24 cellular contexts compared by ENCODE assay signal in genomic region chr14:52117433-52117832, GRCh38. TPM values are rescaled to one million over a fixed set of nuclear protein-coding genes. Genes with fewer than 3 reads are reported as not detected.
DNase-seq lines count a peak whose midpoint lies in the region; ATAC-seq and TF ChIP-seq lines count a peak whose summit lies in the region.
"Had no signal": no experiment of that assay in that cellular context is flagged by ENCODE, and none has a peak within 500 bp of the region (broad histone marks: within the 10 kb centered on the region; RNA-seq: fewer than 3 reads in every experiment).

No MANE protein-coding gene starts in this region.

- no peak overlapping the region for H3K14ac ChIP-seq in mesenchymal stem cell (ENCODE audit: low read length in 2 of 2)

- H2AK5ac ChIP-seq in mesenchymal stem cell (ENCODE audit: low read length, severe bottlenecking), result no peak overlapping the region

- H2BK15ac ChIP-seq in mesenchymal stem cell (ENCODE audit: low read depth, poor library complexity, severe bottlenecking), result no peak overlapping the region

- H3K9me3 ChIP-seq in mesenchymal stem cell (ENCODE audit: control insufficient read depth, low read length), result no peaks in the 10 kb centered on the region
- H3K9me3 ChIP-seq: upper lobe of left lung had no signal

- peak; percentile 63 for DNase-seq in Right ventricle myocardium inferior (ENCODE audit: missing footprints)
- DNase-seq in left cardiac atrium, result no peak
- DNase-seq in cardiac fibroblast (ENCODE audit: low read depth in 2 of 2), result peak; percentile 42 to 74
- no peak for DNase-seq in mesenchymal stem cell
- DNase-seq in germinal center (ENCODE audit: low spot score), result no peak
- no peak for DNase-seq in KBM-7
- DNase-seq: 8988T; activated CD4-positive, alpha-beta T cell treated with anti-CD3 and anti-CD28 coated beads for 1 hour; activated CD8-positive, alpha-beta memory T cell treated with anti-CD3 and anti-CD28 coated beads for 24 hours; foreskin keratinocyte; kidney glomerular epithelial cell; mesendoderm; NCI-H1694; NCI-H82; OCI-M1; SHP77; small intestine; stimulated activated CD4-positive, alpha-beta T cell treated with anti-CD3 and anti-CD28 coated beads, Interleukin-4, amount 100 ng/mL, for 4 hours; stimulated activated naive CD8-positive, alpha-beta T cell treated with anti-CD3 and anti-CD28 coated beads, Interleukin-15, amount 100 ng/mL, for 72 hours had no signal

- no peak overlapping the region for H3K9ac ChIP-seq in mesenchymal stem cell (ENCODE audit: low read length)

- H4K8ac ChIP-seq in mesenchymal stem cell (ENCODE audit: low read length), result peak overlapping the region; percentile 69

- H3K18ac ChIP-seq in mesenchymal stem cell (ENCODE audit: low read depth in 1 of 2, low read length in 2 of 2), result no peak overlapping the region

- no peaks in the 10 kb centered on the region for H3K79me1 ChIP-seq in mesenchymal stem cell (replicated peaks; ENCODE audit: low read length, poor library complexity, severe bottlenecking)

- no peak for TF ChIP-seq CTCF in cardiac fibroblast (IDR thresholded peaks at IDR 0.05; ENCODE audit: low read depth, low read length)

- H3K4me3 ChIP-seq in cardiac fibroblast (replicated peaks in 1 of 2; ENCODE audit: low read depth in 2 of 2, low read length in 2 of 2) (no peak overlapping the region), mesenchymal stem cell (ENCODE audit: insufficient read depth in 1 of 2, low read depth in 1 of 2, low read length in 2 of 2) (no peak overlapping the region)
- H3K4me3 ChIP-seq: K562, upper lobe of left lung had no signal

- no peaks in the 10 kb centered on the region for H3K36me3 ChIP-seq in mesenchymal stem cell (ENCODE audit: control insufficient read depth in 1 of 2, insufficient read depth in 2 of 2, low read depth in 1 of 2, low read length in 2 of 2)
- H3K36me3 ChIP-seq: upper lobe of left lung had no signal

- WGBS in mesenchymal stem cell, result 74% methylated on average over 12 of the region's 12 CpGs

- H3K4ac ChIP-seq in mesenchymal stem cell (ENCODE audit: low read depth in 1 of 2, low read length in 2 of 2), result no peak overlapping the region

- H3K4me1 ChIP-seq in mesenchymal stem cell (ENCODE audit: control insufficient read depth, insufficient read depth, low read depth, low read length), result peaks cover 2% of the 10 kb centered on the region
- H3K4me1 ChIP-seq: foreskin keratinocyte, upper lobe of left lung had no signal

- intact Hi-C loops in Right ventricle myocardium inferior (cut with DNase I), result no loop called here
- intact Hi-C loops in left cardiac atrium (cut with DNase I), result loop anchor here in 1 of 2 donors (5.0 kb wide), 1 partner anchor 35 kb away; no protein-coding TSS in a partner anchor

- no peak overlapping the region for H3K4me2 ChIP-seq in mesenchymal stem cell (ENCODE audit: low read length, poor library complexity, severe bottlenecking)

- H2BK5ac ChIP-seq in mesenchymal stem cell (ENCODE audit: low read depth, low read length, poor library complexity, severe bottlenecking), result no peak overlapping the region

- no peak overlapping the region for H4K91ac ChIP-seq in mesenchymal stem cell (ENCODE audit: low read length)

- in situ Hi-C loops in KBM-7 (cut with MboI; ENCODE audit: low pct_unique_long_range_greater_than_20kb, low sequenced_read_pairs), result no loop called here

- H3K23ac ChIP-seq in mesenchymal stem cell (ENCODE audit: low read length in 2 of 2), result no peak overlapping the region

- H2AFZ ChIP-seq in mesenchymal stem cell (ENCODE audit: low read depth, low read length), result no peak overlapping the region

- H2BK120ac ChIP-seq in mesenchymal stem cell (ENCODE audit: low read depth, low read length), result peak overlapping the region; percentile 39

- peak overlapping the region in 1 of 2 experiments; percentile 49 for H2BK12ac ChIP-seq in mesenchymal stem cell (ENCODE audit: low read length in 2 of 2)

- H3K27me3 ChIP-seq in mesenchymal stem cell (ENCODE audit: control insufficient read depth in 1 of 2, insufficient read depth in 1 of 2, low read length in 2 of 2), result no peaks in the 10 kb centered on the region
- H3K27me3 ChIP-seq: foreskin keratinocyte, upper lobe of left lung had no signal

- no peak for ATAC-seq in Right ventricle myocardium inferior
- ATAC-seq in left cardiac atrium, result no peak
- ATAC-seq in GM18867 (IDR thresholded peaks at IDR 0.05; ENCODE audit: unreplicated experiment), result no peak
- ATAC-seq: foreskin keratinocyte; K562; natural killer cell treated with Interleukin-12 subunit alpha and Interleukin-12 subunit beta and Interleukin-15 and Interleukin-18, amount 100 ng/mL, for 72 hours; stimulated activated naive CD8-positive, alpha-beta T cell treated with anti-CD3 and anti-CD28 coated beads, Interleukin-15, amount 100 ng/mL, for 72 hours had no signal

- no peak overlapping the region for H3K27ac ChIP-seq in mesenchymal stem cell (ENCODE audit: low read length, poor library complexity, severe bottlenecking)
- peak overlapping the region; percentile 58 for H3K27ac ChIP-seq in temporal lobe (ENCODE audit: low read depth, low read length)
- H3K27ac ChIP-seq: foreskin keratinocyte had no signal

RNA-seq across cellular contexts. Expression of gene NID2, which starts 48.6 kb away (rescaled TPM):
- total RNA-seq in Right ventricle myocardium inferior (41.8 TPM), left cardiac atrium (10 to 100 TPM; 29.4 to 42.1 TPM), temporal lobe (11.8 TPM)
- 213 TPM for polyA plus RNA-seq in mesenchymal stem cell (2013, experiment 1 of 2)
- 208 TPM for polyA plus RNA-seq in mesenchymal stem cell (2013, experiment 2 of 2)

Comparison
In these comparisons a context has a peak if more than half of its experiments do, and no peak if none do; other contexts are left out.
1. DNase-seq: peak in Right ventricle myocardium inferior (single experiment) and cardiac fibroblast (2 of 2); none in left cardiac atrium (single experiment), mesenchymal stem cell (single experiment), germinal center (single experiment) and KBM-7 (single experiment).